19 cellular contexts compared by ENCODE assay signal in the genomic region with DNA sequence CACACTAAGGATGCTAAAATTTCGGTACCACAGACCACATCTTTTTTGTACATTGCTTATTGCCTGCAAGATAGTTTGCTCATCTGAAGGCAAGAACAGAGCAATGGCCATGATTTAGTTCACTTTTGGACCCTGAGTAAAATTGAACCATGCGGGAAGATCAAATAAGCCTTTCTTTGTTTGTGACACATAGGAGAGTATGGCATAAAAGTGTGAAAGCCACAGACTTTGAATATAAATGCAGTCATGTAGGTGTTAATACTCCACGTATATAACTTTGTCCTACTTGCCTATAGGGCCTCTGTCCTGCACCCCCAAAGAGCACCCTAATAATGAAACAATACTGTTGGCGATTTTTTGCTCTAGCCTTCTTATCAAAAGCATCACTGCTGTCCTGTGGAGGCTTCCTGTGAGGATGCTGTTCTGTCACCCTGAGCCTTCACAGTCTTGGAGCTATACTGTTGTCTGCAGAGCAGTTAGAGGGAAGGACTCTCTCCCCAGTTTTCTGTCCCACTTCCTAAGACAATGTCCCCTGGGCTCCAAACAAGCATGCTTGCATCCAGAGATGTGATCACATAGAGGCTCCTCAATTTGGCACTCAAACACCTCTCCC. TPM values are rescaled to one million over a fixed set of nuclear protein-coding genes. Genes with fewer than 3 reads are reported as not detected.
A peak's percentile ranks its signal among the peaks of the same experiment; 100 is the strongest.
DNase-seq lines count a peak whose midpoint lies in the region; ATAC-seq and TF ChIP-seq lines count a peak whose summit lies in the region.
"Had no signal": no experiment of that assay in that cellular context is flagged by ENCODE, and none has a peak within 500 bp of the region (broad histone marks: within the 10 kb centered on the region; RNA-seq: fewer than 3 reads in every experiment).

No MANE protein-coding gene starts in this region.

- intact Hi-C loops in activated CD4-positive, alpha-beta T cell treated with anti-CD3 and anti-CD28 coated beads, Interleukin-2, amount 10 ng/mL, durations not matched to agents 24 days and 14 days (cut with micrococcal nuclease), result loop anchor here (1.0 to 2.0 kb wide), 2 partner anchors 8 to 15 kb away; no protein-coding TSS in a partner anchor
- intact Hi-C loops in activated T-helper 2 cell treated with anti-CD3 and anti-CD28 coated beads, Interferon-gamma antibody, Interleukin-2, Interleukin-4, amounts not matched to agents 10 μg/mL and 5 μg/mL and 100 μg/mL, durations not matched to agents 14 hours and 24 hours and 36 hours (cut with micrococcal nuclease), result loop anchor here (1.0 kb wide), 2 partner anchors 8 to 14 kb away; no protein-coding TSS in a partner anchor
- intact Hi-C loops in colonic mucosa (cut with DNase I), result no loop called here

- TF ChIP-seq CTCF in Peyer's patch (IDR thresholded peaks at IDR 0.05), result no peak
- no peak for TF ChIP-seq CTCF in colonic mucosa (IDR thresholded peaks at IDR 0.05)

- H3K27me3 Mint-ChIP-seq in activated CD4-positive, alpha-beta T cell treated with anti-CD3 and anti-CD28 coated beads, Interleukin-2, amount 10 ng/mL, durations not matched to agents 24 days and 14 days, result no peaks in the 10 kb centered on the region
- H3K27me3 Mint-ChIP-seq in activated CD4-positive, alpha-beta T cell treated with anti-CD3 and anti-CD28 coated beads, Interleukin-2, amount 10 ng/mL, durations not matched to agents 7 days and 5 days, result no peaks in the 10 kb centered on the region
- no peaks in the 10 kb centered on the region for H3K27me3 Mint-ChIP-seq in activated T-helper 2 cell treated with anti-CD3 and anti-CD28 coated beads, Interferon-gamma antibody, Interleukin-2, Interleukin-4, amounts not matched to agents 10 μg/mL and 5 μg/mL and 100 μg/mL, durations not matched to agents 14 hours and 24 hours and 36 hours (ENCODE audit: low read depth)

- peaks cover 48% of the 10 kb centered on the region for H3K4me1 Mint-ChIP-seq in activated CD4-positive, alpha-beta T cell treated with anti-CD3 and anti-CD28 coated beads, Interleukin-2, amount 10 ng/mL, durations not matched to agents 24 days and 14 days
- H3K4me1 Mint-ChIP-seq in activated CD4-positive, alpha-beta T cell treated with anti-CD3 and anti-CD28 coated beads, Interleukin-2, amount 10 ng/mL, durations not matched to agents 7 days and 5 days, result peaks cover 37% of the 10 kb centered on the region
- peaks cover 57% of the 10 kb centered on the region for H3K4me1 Mint-ChIP-seq in activated T-helper 2 cell treated with anti-CD3 and anti-CD28 coated beads, Interferon-gamma antibody, Interleukin-2, Interleukin-4, amounts not matched to agents 10 μg/mL and 5 μg/mL and 100 μg/mL, durations not matched to agents 14 hours and 24 hours and 36 hours (ENCODE audit: low read depth)
- H3K4me1 Mint-ChIP-seq in stimulated activated effector memory CD8-positive, alpha-beta T cell treated with anti-CD3 and anti-CD28 coated beads, Interleukin-12 subunit alpha, Interleukin-12 subunit beta, amount 100 ng/mL, for 72 hours, result peaks cover 53% of the 10 kb centered on the region

- H3K4me1 ChIP-seq in Peyer's patch (no peaks in the 10 kb centered on the region), colonic mucosa (no peaks in the 10 kb centered on the region)
- H3K4me1 ChIP-seq: HAP-1 had no signal

- peak overlapping the region; percentile 85 for H3K27ac Mint-ChIP-seq in activated CD4-positive, alpha-beta T cell treated with anti-CD3 and anti-CD28 coated beads, Interleukin-2, amount 10 ng/mL, durations not matched to agents 24 days and 14 days
- H3K27ac Mint-ChIP-seq in activated CD4-positive, alpha-beta T cell treated with anti-CD3 and anti-CD28 coated beads, Interleukin-2, amount 10 ng/mL, durations not matched to agents 7 days and 5 days, result no peak overlapping the region
- peak overlapping the region; percentile 90 for H3K27ac Mint-ChIP-seq in activated T-helper 2 cell treated with anti-CD3 and anti-CD28 coated beads, Interferon-gamma antibody, Interleukin-2, Interleukin-4, amounts not matched to agents 10 μg/mL and 5 μg/mL and 100 μg/mL, durations not matched to agents 14 hours and 24 hours and 36 hours
- H3K27ac Mint-ChIP-seq in stimulated activated effector memory CD8-positive, alpha-beta T cell treated with anti-CD3 and anti-CD28 coated beads, Interleukin-12 subunit alpha, Interleukin-12 subunit beta, amount 100 ng/mL, for 72 hours, result no peak overlapping the region

- ATAC-seq in HG02610 (IDR thresholded peaks at IDR 0.05; ENCODE audit: unreplicated experiment), result peak; percentile 65
- ATAC-seq in stimulated activated effector memory CD8-positive, alpha-beta T cell treated with anti-CD3 and anti-CD28 coated beads, Interleukin-12 subunit alpha, Interleukin-12 subunit beta, amount 100 ng/mL, for 72 hours, result peak; percentile 84

- CTCF ChIA-PET in activated CD4-positive, alpha-beta T cell treated with anti-CD3 and anti-CD28 coated beads, Interleukin-2, amount 10 ng/mL, durations not matched to agents 7 days and 5 days (lab: Charles Lee), result interaction anchor here (1.0 kb wide), 1 partner anchor 9 kb away, joined by 5 read pairs; no protein-coding TSS in a partner anchor

- no peaks in the 10 kb centered on the region for H3K36me3 ChIP-seq in Peyer's patch
- H3K36me3 ChIP-seq in colonic mucosa, result no peaks in the 10 kb centered on the region
- H3K36me3 ChIP-seq: BLaER1 treated with 17β-estradiol and CSF1 and Interleukin-3, amounts not matched to agents 10 nM and 100 nM; HAP-1 had no signal

- H3K27me3 ChIP-seq in Peyer's patch, result no peaks in the 10 kb centered on the region
- H3K27me3 ChIP-seq in colonic mucosa, result no peaks in the 10 kb centered on the region
- H3K27me3 ChIP-seq: BLaER1 treated with 17β-estradiol and CSF1 and Interleukin-3, amounts not matched to agents 10 nM and 100 nM had no signal

- H3K9ac ChIP-seq in colonic mucosa (ENCODE audit: low read depth in 2 of 2, low read length in 2 of 2), result no peak overlapping the region
- H3K9ac ChIP-seq: BLaER1 treated with 17β-estradiol and CSF1 and Interleukin-3, amounts not matched to agents 10 nM and 100 nM had no signal

- no peaks in the 10 kb centered on the region for H3K9me3 ChIP-seq in Peyer's patch
- H3K9me3 ChIP-seq in colonic mucosa, result no peaks in the 10 kb centered on the region
- H3K9me3 ChIP-seq: HAP-1 had no signal

- peaks cover 1% of the 10 kb centered on the region for H3K36me3 Mint-ChIP-seq in activated CD4-positive, alpha-beta T cell treated with anti-CD3 and anti-CD28 coated beads, Interleukin-2, amount 10 ng/mL, durations not matched to agents 24 days and 14 days (ENCODE audit: low read depth)
- H3K36me3 Mint-ChIP-seq in activated CD4-positive, alpha-beta T cell treated with anti-CD3 and anti-CD28 coated beads, Interleukin-2, amount 10 ng/mL, durations not matched to agents 7 days and 5 days (ENCODE audit: low read depth), result no peaks in the 10 kb centered on the region
- peaks cover 9% of the 10 kb centered on the region for H3K36me3 Mint-ChIP-seq in activated T-helper 2 cell treated with anti-CD3 and anti-CD28 coated beads, Interferon-gamma antibody, Interleukin-2, Interleukin-4, amounts not matched to agents 10 μg/mL and 5 μg/mL and 100 μg/mL, durations not matched to agents 14 hours and 24 hours and 36 hours (ENCODE audit: low read depth)
- no peaks in the 10 kb centered on the region for H3K36me3 Mint-ChIP-seq in stimulated activated effector memory CD8-positive, alpha-beta T cell treated with anti-CD3 and anti-CD28 coated beads, Interleukin-12 subunit alpha, Interleukin-12 subunit beta, amount 100 ng/mL, for 72 hours

- no peak for DNase-seq in activated CD4-positive, alpha-beta T cell treated with anti-CD3 and anti-CD28 coated beads, Interleukin-2, amount 10 ng/mL, durations not matched to agents 24 days and 14 days
- no peak for DNase-seq in activated CD4-positive, alpha-beta T cell treated with anti-CD3 and anti-CD28 coated beads, Interleukin-2, amount 10 ng/mL, durations not matched to agents 7 days and 5 days
- no peak for DNase-seq in activated T-helper 2 cell treated with anti-CD3 and anti-CD28 coated beads, Interferon-gamma antibody, Interleukin-2, Interleukin-4, amounts not matched to agents 10 μg/mL and 5 μg/mL and 100 μg/mL, durations not matched to agents 14 hours and 24 hours and 36 hours (ENCODE audit: low spot score)
- DNase-seq in stimulated activated effector memory CD8-positive, alpha-beta T cell treated with anti-CD3 and anti-CD28 coated beads, Interleukin-12 subunit alpha, Interleukin-12 subunit beta, amount 100 ng/mL, for 72 hours (ENCODE audit: low spot score in 2 of 2), result no peak
- DNase-seq in Peyer's patch (no peak), hepatic stellate cell (ENCODE audit: low spot score) (no peak), colonic mucosa (no peak)
- DNase-seq: 8988T, IMR-90, NCI-H1417, NCI-H1930, NCI-H510A, SIG-M5 had no signal

- no peak for TF ChIP-seq POLR2A in Peyer's patch (IDR thresholded peaks at IDR 0.05)

- POLR2A ChIA-PET in activated CD4-positive, alpha-beta T cell treated with anti-CD3 and anti-CD28 coated beads, Interleukin-2, amount 10 ng/mL, durations not matched to agents 7 days and 5 days (lab: Charles Lee), result no interaction called here

- H3K4me3 ChIP-seq in Peyer's patch (no peak overlapping the region), colonic mucosa (no peak overlapping the region)
- H3K4me3 ChIP-seq: BLaER1 treated with 17β-estradiol and CSF1 and Interleukin-3, amounts not matched to agents 10 nM and 100 nM; HAP-1 had no signal

- H3K4me3 Mint-ChIP-seq in activated CD4-positive, alpha-beta T cell treated with anti-CD3 and anti-CD28 coated beads, Interleukin-2, amount 10 ng/mL, durations not matched to agents 24 days and 14 days, result peak overlapping the region; percentile 44
- no peak overlapping the region for H3K4me3 Mint-ChIP-seq in activated CD4-positive, alpha-beta T cell treated with anti-CD3 and anti-CD28 coated beads, Interleukin-2, amount 10 ng/mL, durations not matched to agents 7 days and 5 days
- H3K4me3 Mint-ChIP-seq in activated T-helper 2 cell treated with anti-CD3 and anti-CD28 coated beads, Interferon-gamma antibody, Interleukin-2, Interleukin-4, amounts not matched to agents 10 μg/mL and 5 μg/mL and 100 μg/mL, durations not matched to agents 14 hours and 24 hours and 36 hours (ENCODE audit: low read depth), result peak overlapping the region; percentile 49
- no peak overlapping the region for H3K4me3 Mint-ChIP-seq in stimulated activated effector memory CD8-positive, alpha-beta T cell treated with anti-CD3 and anti-CD28 coated beads, Interleukin-12 subunit alpha, Interleukin-12 subunit beta, amount 100 ng/mL, for 72 hours

- H3K9me3 Mint-ChIP-seq in activated CD4-positive, alpha-beta T cell treated with anti-CD3 and anti-CD28 coated beads, Interleukin-2, amount 10 ng/mL, durations not matched to agents 24 days and 14 days, result no peaks in the 10 kb centered on the region
- peaks cover 2% of the 10 kb centered on the region for H3K9me3 Mint-ChIP-seq in activated CD4-positive, alpha-beta T cell treated with anti-CD3 and anti-CD28 coated beads, Interleukin-2, amount 10 ng/mL, durations not matched to agents 7 days and 5 days
- H3K9me3 Mint-ChIP-seq in activated T-helper 2 cell treated with anti-CD3 and anti-CD28 coated beads, Interferon-gamma antibody, Interleukin-2, Interleukin-4, amounts not matched to agents 10 μg/mL and 5 μg/mL and 100 μg/mL, durations not matched to agents 14 hours and 24 hours and 36 hours, result peaks cover 2% of the 10 kb centered on the region
- H3K9me3 Mint-ChIP-seq in stimulated activated effector memory CD8-positive, alpha-beta T cell treated with anti-CD3 and anti-CD28 coated beads, Interleukin-12 subunit alpha, Interleukin-12 subunit beta, amount 100 ng/mL, for 72 hours, result no peaks in the 10 kb centered on the region

- H3K27ac ChIP-seq in Peyer's patch (no peak overlapping the region), colonic mucosa (no peak overlapping the region)
- H3K27ac ChIP-seq: BLaER1 treated with 17β-estradiol and CSF1 and Interleukin-3, amounts not matched to agents 10 nM and 100 nM had no signal

RNA-seq across cellular contexts. Expression of a gene that starts 10.2 kb away (rescaled TPM):
- 25.5 and 25.7 TPM in 2 replicates for total RNA-seq in activated CD4-positive, alpha-beta T cell treated with anti-CD3 and anti-CD28 coated beads, Interleukin-2, amount 10 ng/mL, durations not matched to agents 24 days and 14 days
- not detected for total RNA-seq in activated CD4-positive, alpha-beta T cell treated with anti-CD3 and anti-CD28 coated beads, Interleukin-2, amount 10 ng/mL, durations not matched to agents 7 days and 5 days
- 82.6 and 87.2 TPM in 2 replicates for total RNA-seq in activated T-helper 2 cell treated with anti-CD3 and anti-CD28 coated beads, Interferon-gamma antibody, Interleukin-2, Interleukin-4, amounts not matched to agents 10 μg/mL and 5 μg/mL and 100 μg/mL, durations not matched to agents 14 hours and 24 hours and 36 hours
- total RNA-seq in Peyer's patch (10 to 100 TPM in 1 of 4 donors, 1 to 10 TPM in 2, not detected in 1; 1.4 to 91.6 (median 6.7) TPM), colonic mucosa (1 to 10 TPM in 1 of 2 donors, under 1 TPM in 1; 0.35 to 1.1 TPM)
- total RNA-seq: HT-29, IMR-90, LHCN-M2, RPMI7951 had no signal

Comparison
In these comparisons a context has a peak if more than half of its experiments do, and no peak if none do; other contexts are left out.
1. H3K27ac Mint-ChIP-seq: peak in activated CD4-positive, alpha-beta T cell treated with anti-CD3 and anti-CD28 coated beads, Interleukin-2, amount 10 ng/mL, durations not matched to agents 24 days and 14 days (single experiment) and activated T-helper 2 cell treated with anti-CD3 and anti-CD28 coated beads, Interferon-gamma antibody, Interleukin-2, Interleukin-4, amounts not matched to agents 10 μg/mL and 5 μg/mL and 100 μg/mL, durations not matched to agents 14 hours and 24 hours and 36 hours (single experiment); none in activated CD4-positive, alpha-beta T cell treated with anti-CD3 and anti-CD28 coated beads, Interleukin-2, amount 10 ng/mL, durations not matched to agents 7 days and 5 days (single experiment) and stimulated activated effector memory CD8-positive, alpha-beta T cell treated with anti-CD3 and anti-CD28 coated beads, Interleukin-12 subunit alpha, Interleukin-12 subunit beta, amount 100 ng/mL, for 72 hours (single experiment).
2. H3K4me3 Mint-ChIP-seq: peak in activated CD4-positive, alpha-beta T cell treated with anti-CD3 and anti-CD28 coated beads, Interleukin-2, amount 10 ng/mL, durations not matched to agents 24 days and 14 days (single experiment) and activated T-helper 2 cell treated with anti-CD3 and anti-CD28 coated beads, Interferon-gamma antibody, Interleukin-2, Interleukin-4, amounts not matched to agents 10 μg/mL and 5 μg/mL and 100 μg/mL, durations not matched to agents 14 hours and 24 hours and 36 hours (single experiment); none in activated CD4-positive, alpha-beta T cell treated with anti-CD3 and anti-CD28 coated beads, Interleukin-2, amount 10 ng/mL, durations not matched to agents 7 days and 5 days (single experiment) and stimulated activated effector memory CD8-positive, alpha-beta T cell treated with anti-CD3 and anti-CD28 coated beads, Interleukin-12 subunit alpha, Interleukin-12 subunit beta, amount 100 ng/mL, for 72 hours (single experiment).